31 cellular contexts compared by ENCODE assay signal in the genomic region with DNA sequence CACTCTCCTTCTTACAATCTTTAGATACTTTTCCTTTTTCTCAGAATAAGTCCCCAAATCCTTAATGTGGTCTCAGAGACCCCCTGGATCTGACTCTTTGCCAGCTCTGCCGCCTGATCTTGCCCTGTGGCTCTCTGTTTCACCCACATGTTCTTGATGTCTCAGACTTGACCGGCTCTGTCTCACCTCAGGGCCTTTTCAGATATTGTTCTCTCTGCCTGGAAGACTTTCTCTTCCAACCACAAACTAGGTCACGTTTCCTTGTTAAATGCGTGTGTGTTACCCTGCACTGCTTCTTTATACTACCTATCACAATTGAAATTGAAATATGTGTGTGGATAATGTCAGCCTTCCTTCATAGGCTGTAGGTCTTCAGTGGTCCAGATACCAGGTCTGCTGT.
"Had no signal": no experiment of that assay in that cellular context is flagged by ENCODE, and none has a peak within 500 bp of the region (broad histone marks: within the 10 kb centered on the region; RNA-seq: fewer than 3 reads in every experiment).

No MANE protein-coding gene starts in this region.

- H3K4me1 ChIP-seq: SJCRH30 had no signal

- H2AFZ ChIP-seq: PC-9 had no signal

- H3K27me3 ChIP-seq: SJCRH30 had no signal

- H3K4me3 ChIP-seq: MG63, PC-9, SJCRH30, SK-N-MC had no signal

- DNase-seq: Karpas-422, MG63, MV-4-11, NCI-H1092, NCI-H1105, NCI-H1417 treated with DMSO at 0.1 percent for 48 hours, NCI-H1436 treated with DMSO at 0.1 percent for 48 hours, NCI-H1694 treated with DMSO at 0.1 percent for 48 hours, NCI-H187 treated with DMSO at 0.1 percent for 48 hours, NCI-H2029, NCI-H2081, NCI-H2171 treated with DMSO at 0.1 percent for 48 hours, NCI-H2227 treated with DMSO at 0.1 percent for 48 hours, NCI-H345, NCI-H446, NCI-H510A treated with DMSO at 0.1 percent for 48 hours, NCI-H524 treated with DMSO at 0.1 percent for 48 hours, NCI-H69, NCI-H748 treated with DMSO at 0.1 percent for 48 hours, NCI-H82, PC-9, SHP77, SIG-M5, SJCRH30, T-cell had no signal

- H3K9me3 ChIP-seq: MG63, SJCRH30 had no signal

- FAIRE-seq: RCC 7860 had no signal

- H3K4me2 ChIP-seq: PC-9 had no signal

- H3K27ac ChIP-seq: PC-9, RWPE1, SJCRH30, SK-N-MC had no signal

- H3K36me3 ChIP-seq: MG63, SJCRH30 had no signal

- ATAC-seq: Panc1, Right ventricle myocardium inferior, SK-N-SH treated with all-trans-retinoic acid at 6 μM for 48 hours, T-cell had no signal
